Comparison of ENCODE assay signal across 8 cellular contexts in genomic region chr12:56645717-56646446, GRCh38. TPM values are rescaled to one million over a fixed set of nuclear protein-coding genes. Genes with fewer than 3 reads are reported as not detected.
DNase-seq lines count a peak whose midpoint lies in the region; ATAC-seq and TF ChIP-seq lines count a peak whose summit lies in the region.

ATP5F1B (minus strand) TSS chr12:56645984; CDS start chr12:56645963, 21 bp downstream.

- peaks cover 18% of the 10 kb centered on the region for H3K4me1 ChIP-seq in PC-9 (replicated peaks; ENCODE audit: insufficient read depth)

- intact Hi-C loops in PC-9 (cut with micrococcal nuclease; ENCODE audit: unreplicated experiment) = loop anchor here (1.0 to 2.0 kb wide), 2 partner anchors 14 to 43 kb away; partner anchors contain the start of gene PTGES3

- H3K4me2 ChIP-seq in PC-9 = peak within 1 kb of the TSS; percentile 89

- no peaks in the 10 kb centered on the region for H3K9me2 ChIP-seq in PC-9 (ENCODE audit: insufficient read depth)

- no TSS peak for BruUV-seq in PC-9 (replicated peaks; lab: Mats Ljungman, UMichigan)

- no peaks in the 10 kb centered on the region for H3K27me3 ChIP-seq in PC-9 (ENCODE audit: insufficient read depth, low read depth)

- H2AFZ ChIP-seq in PC-9 = peak within 1 kb of the TSS; percentile 77

- H4K20me1 ChIP-seq in PC-9 (ENCODE audit: insufficient read depth) = peaks cover 30% of the 10 kb centered on the region

- H3K9me3 ChIP-seq in PC-9 (ENCODE audit: insufficient read depth, low read depth) = no peaks in the 10 kb centered on the region

- POLR2A ChIA-PET in PC-9 (lab: Charles Lee; ENCODE audit: unreplicated experiment) = interaction anchor here (0.6 to 0.7 kb wide), 3 partner anchors 9 to 40 kb away, joined by 3 read pairs; no protein-coding TSS in a partner anchor

- H3K36me3 ChIP-seq in PC-9 (ENCODE audit: low read depth) = peaks cover 31% of the 10 kb centered on the region

- TF ChIP-seq CTCF in PC-9 (conservative IDR thresholded peaks at IDR 0.05) = no peak
- no peak for TF ChIP-seq CTCF in epithelial cell of proximal tubule (conservative IDR thresholded peaks at IDR 0.05; ENCODE audit: low read depth, low read length)

- H3K79me2 ChIP-seq in PC-9 (ENCODE audit: low read depth) = peaks cover 44% of the 10 kb centered on the region

- H3K4me3 ChIP-seq in Jurkat, Clone E6-1 (ENCODE audit: low read length) = peak within 1 kb of the TSS; percentile 100
- peak within 1 kb of the TSS; percentile 94 for H3K4me3 ChIP-seq in PC-9
- peak within 1 kb of the TSS; percentile 86 for H3K4me3 ChIP-seq in epithelial cell of proximal tubule (ENCODE audit: low read depth, low read length)

- ATAC-seq in GM21619 (IDR thresholded peaks at IDR 0.05; ENCODE audit: unreplicated experiment) = peak; percentile 100

- H3F3A ChIP-seq in PC-9 (ENCODE audit: insufficient read depth, low read depth) = peaks cover 30% of the 10 kb centered on the region

- CTCF ChIA-PET in PC-9 (lab: Charles Lee) = interaction anchor here (0.9 kb wide), 1 partner anchor 9 kb away, joined by 5 read pairs; no protein-coding TSS in a partner anchor

- DNase-seq in DMS153 (lab: John Stamatoyannopoulos, UW) = peak; percentile 99
- peak; percentile 100 for DNase-seq in Jurkat, Clone E6-1 (ENCODE audit: low read depth, low spot score)
- DNase-seq in PC-9 = peak; percentile 94 to 99
- peak; percentile 83 for DNase-seq in activated T-cell treated with anti-CD3 and anti-CD28 coated beads, Interleukin-2, amount 50 U/mL, for 1 hour
- peak; percentile 100 for DNase-seq in epithelial cell of proximal tubule (ENCODE audit: low read depth)
- DNase-seq in mucosa of gallbladder (ENCODE audit: low spot score) = peak; percentile 98
- DNase-seq in stimulated activated CD8-positive, alpha-beta memory T cell treated with anti-CD3 and anti-CD28 coated beads, Interleukin-4, amount 100 ng/mL, for 4 hours (ENCODE audit: low read depth in 2 of 2, low spot score in 1 of 2) = peak; percentile 66 to 81

- H3K27ac ChIP-seq in PC-9 = peak within 1 kb of the TSS; percentile 61

RNA-seq across cellular contexts. Expression of gene ATP5F1B, which starts in this region (rescaled TPM):
- 1,563 TPM for polyA plus RNA-seq in Jurkat, Clone E6-1 (2012; ENCODE audit: insufficient read depth, insufficient read length)
- total RNA-seq in PC-9 (2021) (506 and 587 TPM in 2 replicates), epithelial cell of proximal tubule (569 and 705 TPM in 2 replicates), mucosa of gallbladder (558 TPM)

Comparison
In these comparisons a context has a peak if more than half of its experiments do, and no peak if none do; other contexts are left out.
1. Peak in every context shown above with its lines: DNase-seq, ATAC-seq, H3K4me3 ChIP-seq and H3K27ac ChIP-seq.